2 cellular contexts compared by ENCODE assay signal in genomic region chr1:95097426-95097825, GRCh38.
TF ChIP-seq lines count a peak whose summit lies in the region.

No MANE protein-coding gene starts in this region.

TF ChIP-seq in A549, 52 proteins besides CTCF, POLR2A, EP300 and RAD21 (continued from another document):
- no peak for TF ChIP-seq ATOH8 (CRISPR knock-in tag; IDR thresholded peaks at IDR 0.05; ENCODE audit: low read depth)
- no peak for TF ChIP-seq HMGXB4 (CRISPR knock-in tag; IDR thresholded peaks at IDR 0.05; ENCODE audit: borderline replicate concordance)
- TF ChIP-seq FOSL2 (IDR thresholded peaks at IDR 0.05): no peak
- no peak for TF ChIP-seq FOSL2 (CRISPR knock-in tag; IDR thresholded peaks at IDR 0.05)
- no peak for TF ChIP-seq SREBF2 (IDR thresholded peaks at IDR 0.05)
- TF ChIP-seq RFX5 (IDR thresholded peaks at IDR 0.05): no peak
- no peak for TF ChIP-seq PHF8 (IDR thresholded peaks at IDR 0.05; ENCODE audit: borderline replicate concordance, low read depth)
- TF ChIP-seq CBX2 (IDR thresholded peaks at IDR 0.05; ENCODE audit: borderline replicate concordance, low read depth): no peak
- no peak for TF ChIP-seq CEBPB (IDR thresholded peaks at IDR 0.05)
- TF ChIP-seq ZSCAN20 (CRISPR knock-in tag; IDR thresholded peaks at IDR 0.05): no peak
- no peak for TF ChIP-seq HEYL (CRISPR knock-in tag; IDR thresholded peaks at IDR 0.05)
- TF ChIP-seq HOXA7 (CRISPR knock-in tag; IDR thresholded peaks at IDR 0.05): no peak
- TF ChIP-seq JUNB (IDR thresholded peaks at IDR 0.05): no peak
- no peak for TF ChIP-seq MYC (IDR thresholded peaks at IDR 0.05; ENCODE audit: borderline replicate concordance, low read length)
- TF ChIP-seq GATA3 (IDR thresholded peaks at IDR 0.05; ENCODE audit: borderline replicate concordance): no peak
- no peak for TF ChIP-seq EHF (CRISPR knock-in tag; IDR thresholded peaks at IDR 0.05)
- no peak for TF ChIP-seq RNF2 (IDR thresholded peaks at IDR 0.05; ENCODE audit: borderline replicate concordance, low read depth)
- TF ChIP-seq SMC3 (IDR thresholded peaks at IDR 0.05): no peak

TF ChIP-seq in IMR-90, 13 proteins besides CTCF, POLR2A, EP300 and RAD21 (continued from another document):
- TF ChIP-seq ELK1 (IDR thresholded peaks at IDR 0.05; ENCODE audit: borderline replicate concordance, low read depth, low read length) (no peak), MAFK (IDR thresholded peaks at IDR 0.05; ENCODE audit: low read depth, low read length) (no peak), MAZ (IDR thresholded peaks at IDR 0.05; ENCODE audit: borderline replicate concordance, low read depth, low read length) (no peak), FOS (IDR thresholded peaks at IDR 0.05; ENCODE audit: low read depth, low read length) (no peak), CHD1 (IDR thresholded peaks at IDR 0.05; ENCODE audit: low read depth, low read length) (no peak), CEBPB (IDR thresholded peaks at IDR 0.05; ENCODE audit: low read depth, low read length) (no peak), USF2 (IDR thresholded peaks at IDR 0.05; ENCODE audit: low read depth, low read length) (no peak), SMC3 (IDR thresholded peaks at IDR 0.05; ENCODE audit: low read depth, low read length) (no peak)
